ENCODE assay signal across 19 cellular contexts in genomic region chr1:185074307-185074706, GRCh38. TPM values are rescaled to one million over a fixed set of nuclear protein-coding genes. Genes with fewer than 3 reads are reported as not detected.
A peak's percentile ranks its signal among the peaks of the same experiment; 100 is the strongest.
DNase-seq lines count a peak whose midpoint lies in the region; ATAC-seq and TF ChIP-seq lines count a peak whose summit lies in the region.
"Had no signal": no experiment of that assay in that cellular context is flagged by ENCODE, and none has a peak within 500 bp of the region (broad histone marks: within the 10 kb centered on the region; RNA-seq: fewer than 3 reads in every experiment).

No MANE protein-coding gene starts in this region.

- no peaks in the 10 kb centered on the region for H3K9me2 ChIP-seq in GM23338 (ENCODE audit: insufficient read depth)

- peak overlapping the region; percentile 56 for H3K4me2 ChIP-seq in GM23338
- H3K4me2 ChIP-seq: KMS-11 had no signal

- peak overlapping the region; percentile 85 for H3K27ac ChIP-seq in GM23338 (ENCODE audit: low read depth)
- H3K27ac ChIP-seq in endodermal cell (ENCODE audit: low read depth, low read length), result no peak overlapping the region
- no peak overlapping the region for H3K27ac ChIP-seq in colonic mucosa
- H3K27ac ChIP-seq: esophagus squamous epithelium, KMS-11, right lobe of liver, upper lobe of left lung had no signal

- H3K79me2 ChIP-seq in GM23338 (replicated peaks; ENCODE audit: insufficient read depth), result peaks cover 100% of the 10 kb centered on the region

- H3K27me3 ChIP-seq in GM23338 (ENCODE audit: insufficient read depth), result no peaks in the 10 kb centered on the region
- no peaks in the 10 kb centered on the region for H3K27me3 ChIP-seq in endodermal cell (ENCODE audit: control insufficient read depth, insufficient read depth, low read length, poor library complexity, severe bottlenecking)
- H3K27me3 ChIP-seq in colonic mucosa, result no peaks in the 10 kb centered on the region
- H3K27me3 ChIP-seq: esophagus squamous epithelium, right lobe of liver, upper lobe of left lung had no signal

- H3K4me1 Mint-ChIP-seq in GM23338, result peaks cover 68% of the 10 kb centered on the region
- H3K4me1 Mint-ChIP-seq in endodermal cell, result peaks cover 7% of the 10 kb centered on the region

- no peaks in the 10 kb centered on the region for H3K36me3 ChIP-seq in GM23338 (ENCODE audit: insufficient read depth)
- no peaks in the 10 kb centered on the region for H3K36me3 ChIP-seq in endodermal cell (ENCODE audit: control insufficient read depth, insufficient read depth, low read length)
- no peaks in the 10 kb centered on the region for H3K36me3 ChIP-seq in colonic mucosa
- H3K36me3 ChIP-seq: esophagus squamous epithelium, right lobe of liver, upper lobe of left lung had no signal

- H3K4me1 ChIP-seq in GM23338 (ENCODE audit: insufficient read depth) (peaks cover 61% of the 10 kb centered on the region), endodermal cell (ENCODE audit: control insufficient read depth, insufficient read depth, low read length) (no peaks in the 10 kb centered on the region), colonic mucosa (no peaks in the 10 kb centered on the region)
- H3K4me1 ChIP-seq: upper lobe of left lung had no signal

- DNase-seq in GM23338 (ENCODE audit: low spot score), result peak; percentile 40
- DNase-seq in NCI-H226, result peak; percentile 70
- DNase-seq in endodermal cell, result no peak
- DNase-seq in renal cortical epithelial cell (ENCODE audit: low read depth), result peak; percentile 47
- DNase-seq in colonic mucosa, result no peak
- DNase-seq in GM10266 (ENCODE audit: extremely low spot score), result no peak
- DNase-seq: CD4-positive, CD25-positive, alpha-beta regulatory T cell; esophagus squamous epithelium; NCI-H1694; NCI-H510A; right lobe of liver; stimulated activated CD4-positive, alpha-beta T cell treated with anti-CD3 and anti-CD28 coated beads, Interleukin-2, amount 100 ng/mL, for 48 hours; T-cell; upper lobe of left lung had no signal

- ATAC-seq in GM23338 (peak; percentile 61), GM18505 (IDR thresholded peaks at IDR 0.05; ENCODE audit: unreplicated experiment) (no peak), GM18909 (IDR thresholded peaks at IDR 0.05; ENCODE audit: poor library complexity, unreplicated experiment) (no peak)
- ATAC-seq: right lobe of liver, T-cell had no signal

- H3K9me3 Mint-ChIP-seq in GM23338, result no peaks in the 10 kb centered on the region
- H3K9me3 Mint-ChIP-seq in endodermal cell, result no peaks in the 10 kb centered on the region
- H3K9me3 Mint-ChIP-seq: memory B cell, T-cell had no signal

- H3K27ac Mint-ChIP-seq in GM23338, result peak overlapping the region; percentile 53
- peak overlapping the region; percentile 73 for H3K27ac Mint-ChIP-seq in endodermal cell
- H3K27ac Mint-ChIP-seq: memory B cell, T-cell had no signal

- H3K9me3 ChIP-seq in endodermal cell (ENCODE audit: control insufficient read depth, low read length) (no peaks in the 10 kb centered on the region), colonic mucosa (no peaks in the 10 kb centered on the region)
- H3K9me3 ChIP-seq: esophagus squamous epithelium, right lobe of liver, upper lobe of left lung had no signal

- H3K4me3 ChIP-seq in GM23338 (no peak overlapping the region; the same call in 1 of the 2 replicates), endodermal cell (ENCODE audit: low read length) (no peak overlapping the region), colonic mucosa (no peak overlapping the region)
- H3K4me3 ChIP-seq: esophagus squamous epithelium, right lobe of liver, upper lobe of left lung had no signal

- H3F3A ChIP-seq in GM23338 (replicated peaks; ENCODE audit: low read depth), result no peaks in the 10 kb centered on the region

- H4K20me1 ChIP-seq in GM23338 (replicated peaks; ENCODE audit: insufficient read depth), result no peaks in the 10 kb centered on the region

- peak overlapping the region; percentile 35; the same call in 2 of the 3 replicates for H3K4me3 Mint-ChIP-seq in GM23338
- no peak overlapping the region for H3K4me3 Mint-ChIP-seq in endodermal cell
- H3K4me3 Mint-ChIP-seq: CD4-positive, CD25-positive, alpha-beta regulatory T cell; memory B cell; neural crest cell; T-cell had no signal

- intact Hi-C loops in colonic mucosa (cut with DNase I), result no loop called here

- no peak for TF ChIP-seq POLR2A in GM18505 (IDR thresholded peaks at IDR 0.05; ENCODE audit: borderline replicate concordance, extremely low read depth, insufficient read depth, insufficient read length)

- no peak for TF ChIP-seq CTCF in GM23338 (conservative IDR thresholded peaks at IDR 0.05; ENCODE audit: low read depth in 2 of 2)
- TF ChIP-seq CTCF in endodermal cell (conservative IDR thresholded peaks at IDR 0.05), result no peak
- no peak for TF ChIP-seq CTCF in colonic mucosa (IDR thresholded peaks at IDR 0.05)
- no peak for TF ChIP-seq CTCF in GM10266 (IDR thresholded peaks at IDR 0.05; ENCODE audit: control insufficient read depth, insufficient read depth, low read depth, missing control alignments)

- no peak overlapping the region for H2AFZ ChIP-seq in GM23338

- H3K36me3 Mint-ChIP-seq in GM23338 (ENCODE audit: low read depth), result peaks cover 4% of the 10 kb centered on the region; the same call in 2 of the 3 replicates
- H3K36me3 Mint-ChIP-seq in endodermal cell (ENCODE audit: low read depth), result peaks cover 16% of the 10 kb centered on the region

- H3K27me3 Mint-ChIP-seq in GM23338 (ENCODE audit: insufficient read depth, low read depth, poor library complexity), result peaks cover 9% of the 10 kb centered on the region
- no peaks in the 10 kb centered on the region for H3K27me3 Mint-ChIP-seq in endodermal cell (ENCODE audit: insufficient read depth)
- H3K27me3 Mint-ChIP-seq: CD4-positive, CD25-positive, alpha-beta regulatory T cell; memory B cell; T-cell had no signal

- no peak overlapping the region for H3K9ac ChIP-seq in endodermal cell (ENCODE audit: extremely low read depth, low read length, poor library complexity, severe bottlenecking)
- no peak overlapping the region for H3K9ac ChIP-seq in colonic mucosa (ENCODE audit: low read depth in 2 of 2, low read length in 2 of 2)
- H3K9ac ChIP-seq: KMS-11 had no signal

TF ChIP-seq in GM23338, 12 proteins besides CTCF, POLR2A, EP300 and RAD21 (continues in another document):
- no peak for TF ChIP-seq EZH2 (IDR thresholded peaks at IDR 0.05; ENCODE audit: low read depth, unreplicated experiment)
- peak; percentile 85 for TF ChIP-seq ZNF462 (CRISPR knock-in tag; IDR thresholded peaks at IDR 0.05)

RNA-seq across cellular contexts. Expression of gene RNF2, which starts 28.9 kb away (rescaled TPM):
- total RNA-seq in GM23338 (2014; rRNA removed; shearing (Covaris generic)), result 51.4 and 59.6 TPM in 2 replicates
- polyA plus RNA-seq in GM23338 (2016; fragmentation: Nextera tagmentation; extraction: Ambion mirVana), result 27.9 and 33.3 TPM in 2 replicates
- 10 to 100 TPM; 61.1 to 66.9 TPM for total RNA-seq in endodermal cell
- polyA plus RNA-seq in endodermal cell (2013, experiment 1 of 2), result 53.1 TPM
- 49.7 TPM for polyA plus RNA-seq in endodermal cell (2013, experiment 2 of 2)
- total RNA-seq in renal cortical epithelial cell, result 31.3 and 80.4 TPM in 2 replicates
- total RNA-seq in colonic mucosa, result 10 to 100 TPM; 14.9 to 21.7 TPM

Comparison
In these comparisons a context has a peak if more than half of its experiments do, and no peak if none do; other contexts are left out.
1. DNase-seq: peak in GM23338 (single experiment), NCI-H226 (single experiment) and renal cortical epithelial cell (single experiment); none in endodermal cell (single experiment), colonic mucosa (single experiment) and GM10266 (single experiment).